Comparison of ENCODE assay signal across 1 cellular context in the genomic region with DNA sequence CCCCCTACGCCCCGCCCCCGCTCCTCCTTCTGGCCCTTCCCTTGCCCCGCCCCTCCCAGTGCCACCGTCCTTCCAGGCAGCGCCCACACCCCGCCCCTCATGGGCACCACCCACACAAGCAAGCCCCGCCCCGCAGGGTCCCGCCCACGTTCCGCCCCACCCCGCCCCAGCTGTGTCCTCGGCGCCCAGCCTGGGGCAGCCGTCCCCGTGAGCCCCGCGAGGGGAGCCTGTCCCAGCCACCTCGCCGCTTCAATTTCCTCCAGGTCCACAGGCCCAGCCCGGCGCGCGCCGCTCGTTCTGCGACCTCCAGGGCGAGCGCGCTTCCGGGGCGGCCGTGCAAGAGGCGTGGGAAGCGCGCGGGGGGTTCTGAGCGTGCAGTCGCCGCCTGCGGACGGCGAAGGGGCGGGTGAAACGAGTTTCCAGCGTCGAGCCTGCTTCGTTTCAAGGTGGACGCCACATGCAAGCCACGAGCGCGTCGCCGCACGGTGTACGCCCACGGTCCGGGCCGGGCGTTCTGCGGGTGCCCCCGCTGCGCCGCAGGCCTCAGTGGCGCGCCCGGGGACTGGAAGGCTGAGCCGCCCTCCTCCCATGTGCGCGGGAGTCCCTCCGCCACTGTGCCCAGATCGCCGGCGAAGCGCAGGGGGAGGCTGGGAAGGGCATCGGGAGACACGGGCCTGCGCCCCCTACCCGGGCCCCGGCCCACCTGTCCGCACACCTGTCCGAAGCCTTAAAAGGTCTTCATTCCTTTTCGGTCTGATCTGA.
TF ChIP-seq lines count a peak whose summit lies in the region.

No MANE protein-coding gene starts in this region.

TF ChIP-seq in K562, 482 proteins besides CTCF, POLR2A, EP300 and RAD21 (continued from another document and continues in another):
- TF ChIP-seq, protein P1, sequence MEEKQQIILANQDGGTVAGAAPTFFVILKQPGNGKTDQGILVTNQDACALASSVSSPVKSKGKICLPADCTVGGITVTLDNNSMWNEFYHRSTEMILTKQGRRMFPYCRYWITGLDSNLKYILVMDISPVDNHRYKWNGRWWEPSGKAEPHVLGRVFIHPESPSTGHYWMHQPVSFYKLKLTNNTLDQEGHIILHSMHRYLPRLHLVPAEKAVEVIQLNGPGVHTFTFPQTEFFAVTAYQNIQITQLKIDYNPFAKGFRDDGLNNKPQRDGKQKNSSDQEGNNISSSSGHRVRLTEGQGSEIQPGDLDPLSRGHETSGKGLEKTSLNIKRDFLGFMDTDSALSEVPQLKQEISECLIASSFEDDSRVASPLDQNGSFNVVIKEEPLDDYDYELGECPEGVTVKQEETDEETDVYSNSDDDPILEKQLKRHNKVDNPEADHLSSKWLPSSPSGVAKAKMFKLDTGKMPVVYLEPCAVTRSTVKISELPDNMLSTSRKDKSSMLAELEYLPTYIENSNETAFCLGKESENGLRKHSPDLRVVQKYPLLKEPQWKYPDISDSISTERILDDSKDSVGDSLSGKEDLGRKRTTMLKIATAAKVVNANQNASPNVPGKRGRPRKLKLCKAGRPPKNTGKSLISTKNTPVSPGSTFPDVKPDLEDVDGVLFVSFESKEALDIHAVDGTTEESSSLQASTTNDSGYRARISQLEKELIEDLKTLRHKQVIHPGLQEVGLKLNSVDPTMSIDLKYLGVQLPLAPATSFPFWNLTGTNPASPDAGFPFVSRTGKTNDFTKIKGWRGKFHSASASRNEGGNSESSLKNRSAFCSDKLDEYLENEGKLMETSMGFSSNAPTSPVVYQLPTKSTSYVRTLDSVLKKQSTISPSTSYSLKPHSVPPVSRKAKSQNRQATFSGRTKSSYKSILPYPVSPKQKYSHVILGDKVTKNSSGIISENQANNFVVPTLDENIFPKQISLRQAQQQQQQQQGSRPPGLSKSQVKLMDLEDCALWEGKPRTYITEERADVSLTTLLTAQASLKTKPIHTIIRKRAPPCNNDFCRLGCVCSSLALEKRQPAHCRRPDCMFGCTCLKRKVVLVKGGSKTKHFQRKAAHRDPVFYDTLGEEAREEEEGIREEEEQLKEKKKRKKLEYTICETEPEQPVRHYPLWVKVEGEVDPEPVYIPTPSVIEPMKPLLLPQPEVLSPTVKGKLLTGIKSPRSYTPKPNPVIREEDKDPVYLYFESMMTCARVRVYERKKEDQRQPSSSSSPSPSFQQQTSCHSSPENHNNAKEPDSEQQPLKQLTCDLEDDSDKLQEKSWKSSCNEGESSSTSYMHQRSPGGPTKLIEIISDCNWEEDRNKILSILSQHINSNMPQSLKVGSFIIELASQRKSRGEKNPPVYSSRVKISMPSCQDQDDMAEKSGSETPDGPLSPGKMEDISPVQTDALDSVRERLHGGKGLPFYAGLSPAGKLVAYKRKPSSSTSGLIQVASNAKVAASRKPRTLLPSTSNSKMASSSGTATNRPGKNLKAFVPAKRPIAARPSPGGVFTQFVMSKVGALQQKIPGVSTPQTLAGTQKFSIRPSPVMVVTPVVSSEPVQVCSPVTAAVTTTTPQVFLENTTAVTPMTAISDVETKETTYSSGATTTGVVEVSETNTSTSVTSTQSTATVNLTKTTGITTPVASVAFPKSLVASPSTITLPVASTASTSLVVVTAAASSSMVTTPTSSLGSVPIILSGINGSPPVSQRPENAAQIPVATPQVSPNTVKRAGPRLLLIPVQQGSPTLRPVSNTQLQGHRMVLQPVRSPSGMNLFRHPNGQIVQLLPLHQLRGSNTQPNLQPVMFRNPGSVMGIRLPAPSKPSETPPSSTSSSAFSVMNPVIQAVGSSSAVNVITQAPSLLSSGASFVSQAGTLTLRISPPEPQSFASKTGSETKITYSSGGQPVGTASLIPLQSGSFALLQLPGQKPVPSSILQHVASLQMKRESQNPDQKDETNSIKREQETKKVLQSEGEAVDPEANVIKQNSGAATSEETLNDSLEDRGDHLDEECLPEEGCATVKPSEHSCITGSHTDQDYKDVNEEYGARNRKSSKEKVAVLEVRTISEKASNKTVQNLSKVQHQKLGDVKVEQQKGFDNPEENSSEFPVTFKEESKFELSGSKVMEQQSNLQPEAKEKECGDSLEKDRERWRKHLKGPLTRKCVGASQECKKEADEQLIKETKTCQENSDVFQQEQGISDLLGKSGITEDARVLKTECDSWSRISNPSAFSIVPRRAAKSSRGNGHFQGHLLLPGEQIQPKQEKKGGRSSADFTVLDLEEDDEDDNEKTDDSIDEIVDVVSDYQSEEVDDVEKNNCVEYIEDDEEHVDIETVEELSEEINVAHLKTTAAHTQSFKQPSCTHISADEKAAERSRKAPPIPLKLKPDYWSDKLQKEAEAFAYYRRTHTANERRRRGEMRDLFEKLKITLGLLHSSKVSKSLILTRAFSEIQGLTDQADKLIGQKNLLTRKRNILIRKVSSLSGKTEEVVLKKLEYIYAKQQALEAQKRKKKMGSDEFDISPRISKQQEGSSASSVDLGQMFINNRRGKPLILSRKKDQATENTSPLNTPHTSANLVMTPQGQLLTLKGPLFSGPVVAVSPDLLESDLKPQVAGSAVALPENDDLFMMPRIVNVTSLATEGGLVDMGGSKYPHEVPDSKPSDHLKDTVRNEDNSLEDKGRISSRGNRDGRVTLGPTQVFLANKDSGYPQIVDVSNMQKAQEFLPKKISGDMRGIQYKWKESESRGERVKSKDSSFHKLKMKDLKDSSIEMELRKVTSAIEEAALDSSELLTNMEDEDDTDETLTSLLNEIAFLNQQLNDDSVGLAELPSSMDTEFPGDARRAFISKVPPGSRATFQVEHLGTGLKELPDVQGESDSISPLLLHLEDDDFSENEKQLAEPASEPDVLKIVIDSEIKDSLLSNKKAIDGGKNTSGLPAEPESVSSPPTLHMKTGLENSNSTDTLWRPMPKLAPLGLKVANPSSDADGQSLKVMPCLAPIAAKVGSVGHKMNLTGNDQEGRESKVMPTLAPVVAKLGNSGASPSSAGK (IDR thresholded peaks at IDR 0.05) = peak; percentile 99
- TF ChIP-seq TEAD1 (CRISPR knock-in tag; IDR thresholded peaks at IDR 0.05) = peak; percentile 26 to 68; a peak in 1 of 4 replicates
- TF ChIP-seq, protein P2, sequence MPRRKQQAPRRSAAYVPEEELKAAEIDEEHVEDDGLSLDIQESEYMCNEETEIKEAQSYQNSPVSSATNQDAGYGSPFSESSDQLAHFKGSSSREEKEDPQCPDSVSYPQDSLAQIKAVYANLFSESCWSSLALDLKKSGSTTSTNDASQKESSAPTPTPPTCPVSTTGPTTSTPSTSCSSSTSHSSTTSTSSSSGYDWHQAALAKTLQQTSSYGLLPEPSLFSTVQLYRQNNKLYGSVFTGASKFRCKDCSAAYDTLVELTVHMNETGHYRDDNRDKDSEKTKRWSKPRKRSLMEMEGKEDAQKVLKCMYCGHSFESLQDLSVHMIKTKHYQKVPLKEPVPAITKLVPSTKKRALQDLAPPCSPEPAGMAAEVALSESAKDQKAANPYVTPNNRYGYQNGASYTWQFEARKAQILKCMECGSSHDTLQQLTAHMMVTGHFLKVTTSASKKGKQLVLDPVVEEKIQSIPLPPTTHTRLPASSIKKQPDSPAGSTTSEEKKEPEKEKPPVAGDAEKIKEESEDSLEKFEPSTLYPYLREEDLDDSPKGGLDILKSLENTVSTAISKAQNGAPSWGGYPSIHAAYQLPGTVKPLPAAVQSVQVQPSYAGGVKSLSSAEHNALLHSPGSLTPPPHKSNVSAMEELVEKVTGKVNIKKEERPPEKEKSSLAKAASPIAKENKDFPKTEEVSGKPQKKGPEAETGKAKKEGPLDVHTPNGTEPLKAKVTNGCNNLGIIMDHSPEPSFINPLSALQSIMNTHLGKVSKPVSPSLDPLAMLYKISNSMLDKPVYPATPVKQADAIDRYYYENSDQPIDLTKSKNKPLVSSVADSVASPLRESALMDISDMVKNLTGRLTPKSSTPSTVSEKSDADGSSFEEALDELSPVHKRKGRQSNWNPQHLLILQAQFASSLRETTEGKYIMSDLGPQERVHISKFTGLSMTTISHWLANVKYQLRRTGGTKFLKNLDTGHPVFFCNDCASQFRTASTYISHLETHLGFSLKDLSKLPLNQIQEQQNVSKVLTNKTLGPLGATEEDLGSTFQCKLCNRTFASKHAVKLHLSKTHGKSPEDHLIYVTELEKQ (CRISPR knock-in tag; IDR thresholded peaks at IDR 0.05) = no peak
- 0 out of 2 replicates have a peak, but pooled peaks have one; percentile 64 for TF ChIP-seq KAT7 (CRISPR knock-in tag; IDR thresholded peaks at IDR 0.05; ENCODE audit: borderline replicate concordance)
- 0 out of 2 replicates have a peak, but pooled peaks have one; percentile 13 for TF ChIP-seq CEBPG (CRISPR knock-in tag; IDR thresholded peaks at IDR 0.05)
- TF ChIP-seq CEBPG (tag; conservative IDR thresholded peaks at IDR 0.05 in 1 of 2, IDR thresholded peaks at IDR 0.05 in 1 of 2) = no peak
- TF ChIP-seq, protein P3, sequence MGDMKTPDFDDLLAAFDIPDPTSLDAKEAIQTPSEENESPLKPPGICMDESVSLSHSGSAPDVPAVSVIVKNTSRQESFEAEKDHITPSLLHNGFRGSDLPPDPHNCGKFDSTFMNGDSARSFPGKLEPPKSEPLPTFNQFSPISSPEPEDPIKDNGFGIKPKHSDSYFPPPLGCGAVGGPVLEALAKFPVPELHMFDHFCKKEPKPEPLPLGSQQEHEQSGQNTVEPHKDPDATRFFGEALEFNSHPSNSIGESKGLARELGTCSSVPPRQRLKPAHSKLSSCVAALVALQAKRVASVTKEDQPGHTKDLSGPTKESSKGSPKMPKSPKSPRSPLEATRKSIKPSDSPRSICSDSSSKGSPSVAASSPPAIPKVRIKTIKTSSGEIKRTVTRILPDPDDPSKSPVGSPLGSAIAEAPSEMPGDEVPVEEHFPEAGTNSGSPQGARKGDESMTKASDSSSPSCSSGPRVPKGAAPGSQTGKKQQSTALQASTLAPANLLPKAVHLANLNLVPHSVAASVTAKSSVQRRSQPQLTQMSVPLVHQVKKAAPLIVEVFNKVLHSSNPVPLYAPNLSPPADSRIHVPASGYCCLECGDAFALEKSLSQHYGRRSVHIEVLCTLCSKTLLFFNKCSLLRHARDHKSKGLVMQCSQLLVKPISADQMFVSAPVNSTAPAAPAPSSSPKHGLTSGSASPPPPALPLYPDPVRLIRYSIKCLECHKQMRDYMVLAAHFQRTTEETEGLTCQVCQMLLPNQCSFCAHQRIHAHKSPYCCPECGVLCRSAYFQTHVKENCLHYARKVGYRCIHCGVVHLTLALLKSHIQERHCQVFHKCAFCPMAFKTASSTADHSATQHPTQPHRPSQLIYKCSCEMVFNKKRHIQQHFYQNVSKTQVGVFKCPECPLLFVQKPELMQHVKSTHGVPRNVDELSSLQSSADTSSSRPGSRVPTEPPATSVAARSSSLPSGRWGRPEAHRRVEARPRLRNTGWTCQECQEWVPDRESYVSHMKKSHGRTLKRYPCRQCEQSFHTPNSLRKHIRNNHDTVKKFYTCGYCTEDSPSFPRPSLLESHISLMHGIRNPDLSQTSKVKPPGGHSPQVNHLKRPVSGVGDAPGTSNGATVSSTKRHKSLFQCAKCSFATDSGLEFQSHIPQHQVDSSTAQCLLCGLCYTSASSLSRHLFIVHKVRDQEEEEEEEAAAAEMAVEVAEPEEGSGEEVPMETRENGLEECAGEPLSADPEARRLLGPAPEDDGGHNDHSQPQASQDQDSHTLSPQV (IDR thresholded peaks at IDR 0.05) = peak; percentile 95
- TF ChIP-seq, protein P4, sequence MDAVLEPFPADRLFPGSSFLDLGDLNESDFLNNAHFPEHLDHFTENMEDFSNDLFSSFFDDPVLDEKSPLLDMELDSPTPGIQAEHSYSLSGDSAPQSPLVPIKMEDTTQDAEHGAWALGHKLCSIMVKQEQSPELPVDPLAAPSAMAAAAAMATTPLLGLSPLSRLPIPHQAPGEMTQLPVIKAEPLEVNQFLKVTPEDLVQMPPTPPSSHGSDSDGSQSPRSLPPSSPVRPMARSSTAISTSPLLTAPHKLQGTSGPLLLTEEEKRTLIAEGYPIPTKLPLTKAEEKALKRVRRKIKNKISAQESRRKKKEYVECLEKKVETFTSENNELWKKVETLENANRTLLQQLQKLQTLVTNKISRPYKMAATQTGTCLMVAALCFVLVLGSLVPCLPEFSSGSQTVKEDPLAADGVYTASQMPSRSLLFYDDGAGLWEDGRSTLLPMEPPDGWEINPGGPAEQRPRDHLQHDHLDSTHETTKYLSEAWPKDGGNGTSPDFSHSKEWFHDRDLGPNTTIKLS (IDR thresholded peaks at IDR 0.05; ENCODE audit: borderline replicate concordance, low read depth) = peak; percentile 81; the same call in 1 of the 2 replicates
- peak; percentile 81; the same call in 1 of the 2 replicates for TF ChIP-seq E2F3 (CRISPR knock-in tag; IDR thresholded peaks at IDR 0.05)
- no peak for TF ChIP-seq DDX20 (tag; IDR thresholded peaks at IDR 0.05; ENCODE audit: low read depth)
- TF ChIP-seq RCOR1 (IDR thresholded peaks at IDR 0.05; ENCODE audit: borderline replicate concordance in 1 of 2, low read depth in 2 of 2, low read length in 2 of 2) = 0 out of 4 replicates have a peak, but pooled peaks of 1 of the 2 experiments have one; percentile 4
- no peak for TF ChIP-seq MEIS2 (IDR thresholded peaks at IDR 0.05; ENCODE audit: partially characterized antibody)
- TF ChIP-seq ZNF12 (CRISPR knock-in tag; IDR thresholded peaks at IDR 0.05) = 0 out of 2 replicates have a peak, but pooled peaks have one; percentile 53
- peak; percentile 9; the same call in 1 of the 2 replicates for TF ChIP-seq KLF13 (tag; IDR thresholded peaks at IDR 0.05; ENCODE audit: borderline replicate concordance, low read depth)
- TF ChIP-seq EP400 (IDR thresholded peaks at IDR 0.05) = no peak; the same call in 1 of the 2 replicates
- TF ChIP-seq GATAD2B (IDR thresholded peaks at IDR 0.05; ENCODE audit: borderline replicate concordance) = no peak
- TF ChIP-seq CREM (IDR thresholded peaks at IDR 0.05; ENCODE audit: low read depth) = peak; percentile 34
- peak; percentile 50 for TF ChIP-seq FUS (optimal IDR thresholded peaks at IDR 0.05; ENCODE audit: low read depth, low read length)
- TF ChIP-seq CBX2 (IDR thresholded peaks at IDR 0.05; ENCODE audit: insufficient read depth, low read length, poor library complexity, severe bottlenecking) = no peak
- peak; percentile 83 for TF ChIP-seq ETV5 (CRISPR knock-in tag; IDR thresholded peaks at IDR 0.05; ENCODE audit: low read depth)
- TF ChIP-seq SP1 (CRISPR knock-in tag; IDR thresholded peaks at IDR 0.05) = peak; percentile 82
- peak in 1 of 2 experiments; percentile 75; a peak in 2 of 4 replicates for TF ChIP-seq HDAC1 (IDR thresholded peaks at IDR 0.05)
- TF ChIP-seq ZNF76 (CRISPR knock-in tag; IDR thresholded peaks at IDR 0.05; ENCODE audit: borderline replicate concordance) = peak; percentile 73; the same call in 1 of the 2 replicates
- TF ChIP-seq SIN3B (IDR thresholded peaks at IDR 0.05; ENCODE audit: low read depth) = no peak
- TF ChIP-seq LCOR (CRISPR knock-in tag; IDR thresholded peaks at IDR 0.05) = peak; percentile 65; the same call in 1 of the 2 replicates
- no peak for TF ChIP-seq BRCA1 (IDR thresholded peaks at IDR 0.05)
- no peak for TF ChIP-seq BRCA1 (CRISPR knock-in tag; IDR thresholded peaks at IDR 0.05)
- TF ChIP-seq ARID1B (IDR thresholded peaks at IDR 0.05) = no peak; the same call in 1 of the 2 replicates
- TF ChIP-seq HMGXB4 (CRISPR knock-in tag; IDR thresholded peaks at IDR 0.05) = peak; percentile 59; the same call in 1 of the 2 replicates
- no peak for TF ChIP-seq ASH1L (IDR thresholded peaks at IDR 0.05; ENCODE audit: borderline replicate concordance, low read depth, partially characterized antibody)
